Comparison of ENCODE assay signal across 8 cellular contexts in genomic region chr11:123063396-123064267, GRCh38. TPM values are rescaled to one million over a fixed set of nuclear protein-coding genes. Genes with fewer than 3 reads are reported as not detected.
DNase-seq lines count a peak whose midpoint lies in the region; ATAC-seq, FAIRE-seq and TF ChIP-seq lines count a peak whose summit lies in the region.

No MANE protein-coding gene starts in this region.

- DNase-seq in AG10803 (ENCODE audit: low read depth): peak; percentile 68
- DNase-seq in GM19239 (ENCODE audit: insufficient read length, low spot score): no peak
- DNase-seq in OCI-M1 (lab: John Stamatoyannopoulos, UW): peak; percentile 80
- peak; percentile 55 to 83 (median 65) for DNase-seq in adrenal gland
- DNase-seq in hippocampal formation (lab: John Stamatoyannopoulos, UW): peak; percentile 52 to 66
- DNase-seq in sciatic nerve (ENCODE audit: low spot score): no peak
- no peak for DNase-seq in iPS-NIHi11 (ENCODE audit: low spot score)

- peaks cover 0 to 26% of the 10 kb centered on the region in 2 donors for H3K36me3 ChIP-seq in adrenal gland (replicated peaks in 1 of 2)

- no peaks in the 10 kb centered on the region for H3K9me3 ChIP-seq in adrenal gland (replicated peaks in 1 of 3)

- intact Hi-C loops in adrenal gland (cut with DNase I): no loop called here
- intact Hi-C loops in sciatic nerve (cut with DNase I): no loop called here

- no peaks in the 10 kb centered on the region for H3K27me3 ChIP-seq in adrenal gland

- H3K27ac ChIP-seq in adrenal gland: peak overlapping the region; percentile 99 to 100 (median 100)

- TF ChIP-seq POLR2A in adrenal gland (IDR thresholded peaks at IDR 0.05): peak in 1 of 2 donors; percentile 5

- H3K4me3 ChIP-seq in AG10803 (ENCODE audit: low read length): peak overlapping the region; percentile 80
- H3K4me3 ChIP-seq in adrenal gland: peak overlapping the region in 3 of 4 donors; percentile 83 to 93 (median 88)

- ATAC-seq in sciatic nerve: peak; percentile 28
- no peak for ATAC-seq in GM21529 (IDR thresholded peaks at IDR 0.05; ENCODE audit: unreplicated experiment)

- peak; percentile 60 for FAIRE-seq in GM19239 (lab: Jason Lieb, UNC)

- WGBS in adrenal gland, 4 donors: 13 to 20% (median 17%) methylated on average over 10 of the region's 10 CpGs

- peaks cover 17 to 52% of the 10 kb centered on the region in 2 donors for H3K4me1 ChIP-seq in adrenal gland (replicated peaks in 1 of 2)

- TF ChIP-seq CTCF in AG10803 (conservative IDR thresholded peaks at IDR 0.05; ENCODE audit: low read length) (no peak), adrenal gland (IDR thresholded peaks at IDR 0.05) (no peak)

RNA-seq across cellular contexts. Expression of gene HSPA8, which starts 1.7 kb away (rescaled TPM):
- total RNA-seq in adrenal gland: 1,000 to 10,000 TPM in 1 of 8 donors, 100 to 1,000 TPM in 7; 464 to 2,466 (median 820) TPM
- polyA plus RNA-seq in adrenal gland: 1,000 to 10,000 TPM in 1 of 3 donors, 100 to 1,000 TPM in 1, 10 to 100 TPM in 1; 81.6 to 4,262 (median 125) TPM
- total RNA-seq in sciatic nerve: 565 TPM

Comparison
In these comparisons a context has a peak if more than half of its experiments do, and no peak if none do; other contexts are left out.
1. DNase-seq: peak in AG10803 (single experiment), OCI-M1 (single experiment), adrenal gland (7 of 7) and hippocampal formation (2 of 2); none in GM19239 (single experiment), sciatic nerve (single experiment) and iPS-NIHi11 (single experiment).